In genomic region chr11:19827399-19828135, GRCh38 we compare ENCODE assay signal across 1 cellular context.
TF ChIP-seq lines count a peak whose summit lies in the region.

No MANE protein-coding gene starts in this region.

TF ChIP-seq in H1, 55 proteins besides CTCF, POLR2A, EP300 and RAD21:
- TF ChIP-seq USF2 (IDR thresholded peaks at IDR 0.05; ENCODE audit: low read length) (no peak), POLR2AphosphoS5 (IDR thresholded peaks at IDR 0.05; ENCODE audit: low read depth, low read length) (no peak), TCF12 (IDR thresholded peaks at IDR 0.05; ENCODE audit: low read depth, low read length) (no peak), SIX5 (IDR thresholded peaks at IDR 0.05; ENCODE audit: low read depth, low read length) (no peak), ASH2L (IDR thresholded peaks at IDR 0.05; ENCODE audit: low read length) (no peak), CTBP2 (IDR thresholded peaks at IDR 0.05; ENCODE audit: borderline replicate concordance, insufficient read depth, insufficient read length, low read length) (no peak), CREB1 (IDR thresholded peaks at IDR 0.05) (no peak), BRCA1 (IDR thresholded peaks at IDR 0.05; ENCODE audit: low read depth, low read length) (no peak), SIRT6 (IDR thresholded peaks at IDR 0.05; ENCODE audit: low read length) (no peak), ATF3 (IDR thresholded peaks at IDR 0.05; ENCODE audit: insufficient read depth, low read depth, low read length) (no peak), SP2 (IDR thresholded peaks at IDR 0.05; ENCODE audit: low read length) (no peak), HDAC2 (IDR thresholded peaks at IDR 0.05; ENCODE audit: borderline replicate concordance in 1 of 2, low read depth in 2 of 2, low read length in 2 of 2) (no peak), TBP (IDR thresholded peaks at IDR 0.05; ENCODE audit: low read depth, low read length) (no peak), MAX (IDR thresholded peaks at IDR 0.05) (no peak), RXRA (IDR thresholded peaks at IDR 0.05; ENCODE audit: insufficient read depth, low read depth, low read length) (no peak)
